ENCODE assay signal across 9 cellular contexts in genomic region chrX:135707880-135708279, GRCh38. TPM values are rescaled to one million over a fixed set of nuclear protein-coding genes. Genes with fewer than 3 reads are reported as not detected.
DNase-seq lines count a peak whose midpoint lies in the region; ATAC-seq and TF ChIP-seq lines count a peak whose summit lies in the region.
"Had no signal": no experiment of that assay in that cellular context is flagged by ENCODE, and none has a peak within 500 bp of the region (broad histone marks: within the 10 kb centered on the region; RNA-seq: fewer than 3 reads in every experiment).

No MANE protein-coding gene starts in this region.

- TF ChIP-seq CTCF in WTC11 (IDR thresholded peaks at IDR 0.05): peak; percentile 51
- peak; percentile 42 for TF ChIP-seq CTCF in neural crest cell (conservative IDR thresholded peaks at IDR 0.05)
- peak in 2 of 6 experiments; percentile 10 to 23 for TF ChIP-seq CTCF in upper lobe of left lung (IDR thresholded peaks at IDR 0.05)

- no peaks in the 10 kb centered on the region for H3K27me3 Mint-ChIP-seq in WTC11 (ENCODE audit: low read depth)
- H3K27me3 Mint-ChIP-seq in neural crest cell (ENCODE audit: low read depth): peaks cover 2% of the 10 kb centered on the region

- no peaks in the 10 kb centered on the region for H3K36me3 ChIP-seq in upper lobe of left lung

- ATAC-seq in WTC11 (peak; percentile 100), upper lobe of left lung (ENCODE audit: low FRiP score in 2 of 2) (no peak)

- H3K36me3 Mint-ChIP-seq in WTC11 (no peaks in the 10 kb centered on the region), neural crest cell (ENCODE audit: low read depth) (peaks cover 2% of the 10 kb centered on the region)

- CTCF ChIA-PET in WTC11 (lab: Charles Lee): interaction anchor here (0.6 to 1.2 kb wide), 9 partner anchors 10 to 224 kb away, joined by 3 to 10 read pairs (median 4); no protein-coding TSS in a partner anchor

- 55% methylated on average over 12 of the region's 12 CpGs; no CpG with 5 or more reads in 1 of the 2 donors for WGBS in upper lobe of left lung, 2 donors

- no peaks in the 10 kb centered on the region for H3K9me3 ChIP-seq in upper lobe of left lung

- no peak overlapping the region for H3K27ac Mint-ChIP-seq in WTC11
- H3K27ac Mint-ChIP-seq in neural crest cell (ENCODE audit: unreplicated experiment): no peak overlapping the region

- no peak overlapping the region for H3K4me3 ChIP-seq in upper lobe of left lung

- H3K27me3 ChIP-seq in upper lobe of left lung: no peaks in the 10 kb centered on the region

- no peaks in the 10 kb centered on the region for H3K4me1 ChIP-seq in upper lobe of left lung

- DNase-seq in DMS 273 (lab: John Stamatoyannopoulos, UW; ENCODE audit: unreplicated experiment) (peak; percentile 71), DMS 273 treated with DMSO at 0.1 percent for 48 hours (lab: John Stamatoyannopoulos, UW) (no peak), KG1 (lab: John Stamatoyannopoulos, UW) (peak; percentile 2), WTC11 (ENCODE audit: low spot score) (peak; percentile 83), neural crest cell (ENCODE audit: low read depth, low spot score) (peak; percentile 26), upper lobe of left lung (no peak), HPDE6-E6E7 (ENCODE audit: extremely low spot score) (no peak), NK-92 (lab: John Stamatoyannopoulos, UW; ENCODE audit: unreplicated experiment) (no peak)

- H3K9me3 Mint-ChIP-seq in WTC11 (no peaks in the 10 kb centered on the region), neural crest cell (peaks cover 2% of the 10 kb centered on the region)

- H3K4me3 Mint-ChIP-seq in WTC11 (no peak overlapping the region), neural crest cell (no peak overlapping the region)

- H3K4me1 Mint-ChIP-seq in WTC11: no peaks in the 10 kb centered on the region
- H3K4me1 Mint-ChIP-seq in neural crest cell: no peaks in the 10 kb centered on the region

- POLR2A ChIA-PET in WTC11 (lab: Charles Lee): no interaction called here

- no peak overlapping the region for H3K27ac ChIP-seq in upper lobe of left lung

- no peak for TF ChIP-seq EP300 in upper lobe of left lung (IDR thresholded peaks at IDR 0.05)

- no peak for TF ChIP-seq POLR2A in upper lobe of left lung (IDR thresholded peaks at IDR 0.05)

TF ChIP-seq in WTC11, 78 proteins besides CTCF, POLR2A, EP300 and RAD21 (continues in another document):
- no peak for TF ChIP-seq OVOL2 (CRISPR knock-in tag; IDR thresholded peaks at IDR 0.05; ENCODE audit: borderline replicate concordance)
- no peak for TF ChIP-seq SMAD4 (CRISPR knock-in tag; IDR thresholded peaks at IDR 0.05)
- TF ChIP-seq ZNF671 (CRISPR knock-in tag; IDR thresholded peaks at IDR 0.05): no peak
- no peak; the same call in 1 of the 2 replicates for TF ChIP-seq FOXP1 (CRISPR knock-in tag; IDR thresholded peaks at IDR 0.05; ENCODE audit: borderline replicate concordance)
- no peak for TF ChIP-seq ZNF396 (CRISPR knock-in tag; IDR thresholded peaks at IDR 0.05; ENCODE audit: borderline replicate concordance)
- TF ChIP-seq HMGA2 (CRISPR knock-in tag; IDR thresholded peaks at IDR 0.05): no peak
- TF ChIP-seq NR3C1 (CRISPR knock-in tag; conservative IDR thresholded peaks at IDR 0.05; ENCODE audit: low read depth): no peak
- no peak for TF ChIP-seq ZBTB43 (CRISPR knock-in tag; IDR thresholded peaks at IDR 0.05)
- TF ChIP-seq PREB (CRISPR knock-in tag; IDR thresholded peaks at IDR 0.05; ENCODE audit: borderline replicate concordance): no peak
- TF ChIP-seq E2F4 (CRISPR knock-in tag; IDR thresholded peaks at IDR 0.05; ENCODE audit: borderline replicate concordance, low read depth): no peak
- TF ChIP-seq NR2C2 (CRISPR knock-in tag; IDR thresholded peaks at IDR 0.05): no peak
- TF ChIP-seq ZNF423 (CRISPR knock-in tag; IDR thresholded peaks at IDR 0.05): no peak
- TF ChIP-seq ZNF281 (CRISPR knock-in tag; IDR thresholded peaks at IDR 0.05): no peak
- TF ChIP-seq E2F5 (CRISPR knock-in tag; IDR thresholded peaks at IDR 0.05): no peak
- no peak for TF ChIP-seq TP53 (CRISPR knock-in tag; IDR thresholded peaks at IDR 0.05)
- TF ChIP-seq FOXP4 (CRISPR knock-in tag; IDR thresholded peaks at IDR 0.05): no peak
- no peak for TF ChIP-seq IRF1 (CRISPR knock-in tag; IDR thresholded peaks at IDR 0.05)

RNA-seq across cellular contexts. Expression of gene CT45A1, which starts 5.6 kb away (rescaled TPM):
- total RNA-seq in WTC11 (2021) (not detected in 3 replicates), neural crest cell (not detected in 2 replicates), upper lobe of left lung (not detected)
- total RNA-seq: T-helper 1 cell treated with Interleukin-12 subunit alpha and Interleukin-12 subunit beta and Interleukin-4 antibody, amounts not matched to agents 30 ng/mL and 1 ng/mL, for 36 hours had no signal

Comparison
In these comparisons a context has a peak if more than half of its experiments do, and no peak if none do; other contexts are left out.
1. DNase-seq: peak in DMS 273 (single experiment), KG1 (single experiment), WTC11 (single experiment) and neural crest cell (single experiment); none in DMS 273 treated with DMSO at 0.1 percent for 48 hours (single experiment), upper lobe of left lung (0 of 2), HPDE6-E6E7 (single experiment) and NK-92 (single experiment).